ENCODE assay signal across 12 cellular contexts in the genomic region with DNA sequence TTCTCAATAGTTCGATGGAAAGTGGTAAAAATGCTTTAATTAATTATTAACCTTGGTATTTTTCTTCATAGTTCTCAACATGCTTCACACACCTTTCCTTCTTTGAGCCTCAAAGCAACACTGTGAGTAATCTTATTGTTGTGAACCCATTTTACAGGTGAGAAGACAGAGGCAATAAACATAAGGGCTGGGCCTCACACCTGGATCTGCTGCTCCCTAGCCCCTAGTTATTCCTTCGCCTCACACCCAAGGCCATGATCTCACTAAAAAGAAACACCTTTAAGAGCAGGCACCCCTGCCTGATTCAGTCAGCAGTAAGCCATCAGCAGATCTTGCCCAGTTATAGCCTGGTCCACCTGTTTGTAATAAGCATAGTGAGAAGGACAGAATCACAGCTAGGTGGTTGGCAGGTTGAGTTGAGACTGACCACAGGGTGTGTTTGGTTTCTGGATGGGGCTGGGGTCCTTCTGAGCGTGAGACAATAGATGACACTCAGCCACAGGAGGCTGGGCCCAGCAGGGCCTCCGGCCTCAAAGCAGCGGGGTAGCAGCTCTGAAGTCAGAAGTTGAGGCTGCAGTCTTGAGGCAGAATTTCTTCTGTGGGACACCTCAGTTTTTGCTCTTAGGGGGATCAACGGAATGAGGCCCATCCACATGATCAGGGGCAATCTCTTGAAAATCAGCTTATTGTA.
DNase-seq lines count a peak whose midpoint lies in the region; ATAC-seq and TF ChIP-seq lines count a peak whose summit lies in the region.
"Had no signal": no experiment of that assay in that cellular context is flagged by ENCODE, and none has a peak within 500 bp of the region (broad histone marks: within the 10 kb centered on the region; RNA-seq: fewer than 3 reads in every experiment).

No MANE protein-coding gene starts in this region.

- intact Hi-C loops in activated CD8-positive, alpha-beta T cell treated with anti-CD3 and anti-CD28 coated beads for 36 hours (cut with micrococcal nuclease) = no loop called here
- intact Hi-C loops in thyroid gland (cut with DNase I) = no loop called here
- intact Hi-C loops in activated T-helper 2 cell treated with anti-CD3 and anti-CD28 coated beads, Interferon-gamma antibody, Interleukin-2, Interleukin-4, amounts not matched to agents 10 μg/mL and 5 μg/mL and 100 μg/mL, durations not matched to agents 14 hours and 24 hours and 36 hours (cut with micrococcal nuclease) = no loop called here

- H3K79me1 ChIP-seq in mesendoderm (ENCODE audit: low read length) = no peaks in the 10 kb centered on the region

- POLR2A ChIA-PET in activated CD8-positive, alpha-beta T cell treated with anti-CD3 and anti-CD28 coated beads for 36 hours (lab: Charles Lee) = no interaction called here

- H3K9ac ChIP-seq in mesendoderm (ENCODE audit: low read length) = no peak overlapping the region
- H3K9ac ChIP-seq: SK-N-SH had no signal

- H3K36me3 ChIP-seq in mesendoderm (ENCODE audit: control insufficient read depth, insufficient read depth, low read length) = no peaks in the 10 kb centered on the region
- H3K36me3 ChIP-seq in thyroid gland = no peaks in the 10 kb centered on the region
- H3K36me3 ChIP-seq: suprapubic skin had no signal

- no peaks in the 10 kb centered on the region for H3K9me3 Mint-ChIP-seq in activated naive CD8-positive, alpha-beta T cell (ENCODE audit: low read depth)
- no peaks in the 10 kb centered on the region for H3K9me3 Mint-ChIP-seq in activated naive CD8-positive, alpha-beta T cell treated with anti-CD3 and anti-CD28 coated beads, Interleukin-2, amount 50 U/mL, for 24 hours
- H3K9me3 Mint-ChIP-seq in activated CD8-positive, alpha-beta T cell treated with anti-CD3 and anti-CD28 coated beads for 36 hours = no peaks in the 10 kb centered on the region
- H3K9me3 Mint-ChIP-seq in activated T-helper 2 cell treated with anti-CD3 and anti-CD28 coated beads, Interferon-gamma antibody, Interleukin-2, Interleukin-4, amounts not matched to agents 10 μg/mL and 5 μg/mL and 100 μg/mL, durations not matched to agents 14 hours and 24 hours and 36 hours = no peaks in the 10 kb centered on the region

- H2BK5ac ChIP-seq in mesendoderm (ENCODE audit: low read length) = no peak overlapping the region

- no peaks in the 10 kb centered on the region for H3K36me3 Mint-ChIP-seq in activated naive CD8-positive, alpha-beta T cell
- H3K36me3 Mint-ChIP-seq in activated naive CD8-positive, alpha-beta T cell treated with anti-CD3 and anti-CD28 coated beads, Interleukin-2, amount 50 U/mL, for 24 hours (ENCODE audit: low read depth) = no peaks in the 10 kb centered on the region
- H3K36me3 Mint-ChIP-seq in activated CD8-positive, alpha-beta T cell treated with anti-CD3 and anti-CD28 coated beads for 36 hours (ENCODE audit: low read depth) = no peaks in the 10 kb centered on the region
- no peaks in the 10 kb centered on the region for H3K36me3 Mint-ChIP-seq in activated T-helper 2 cell treated with anti-CD3 and anti-CD28 coated beads, Interferon-gamma antibody, Interleukin-2, Interleukin-4, amounts not matched to agents 10 μg/mL and 5 μg/mL and 100 μg/mL, durations not matched to agents 14 hours and 24 hours and 36 hours (ENCODE audit: low read depth)

- ATAC-seq in activated naive CD8-positive, alpha-beta T cell treated with anti-CD3 and anti-CD28 coated beads, Interleukin-2, amount 50 U/mL, for 24 hours = no peak
- ATAC-seq in activated CD8-positive, alpha-beta T cell treated with anti-CD3 and anti-CD28 coated beads for 36 hours = no peak

- no CpG with 5 or more reads among the region's 6 CpGs for WGBS in mesendoderm (ENCODE audit: extremely low coverage, insufficient coverage, low lambda C conversion rate)
- WGBS in thyroid gland, 2 donors = 85 to 93% methylated on average over 3 to 6 of the region's 6 CpGs

- no peak overlapping the region for H3K23ac ChIP-seq in mesendoderm (ENCODE audit: low read length)

- H2AK5ac ChIP-seq in mesendoderm (ENCODE audit: low read length) = no peak overlapping the region

- H3K27me3 Mint-ChIP-seq in activated naive CD8-positive, alpha-beta T cell = no peaks in the 10 kb centered on the region
- H3K27me3 Mint-ChIP-seq in activated naive CD8-positive, alpha-beta T cell treated with anti-CD3 and anti-CD28 coated beads, Interleukin-2, amount 50 U/mL, for 24 hours = no peaks in the 10 kb centered on the region
- no peaks in the 10 kb centered on the region for H3K27me3 Mint-ChIP-seq in activated CD8-positive, alpha-beta T cell treated with anti-CD3 and anti-CD28 coated beads for 36 hours
- H3K27me3 Mint-ChIP-seq in activated T-helper 2 cell treated with anti-CD3 and anti-CD28 coated beads, Interferon-gamma antibody, Interleukin-2, Interleukin-4, amounts not matched to agents 10 μg/mL and 5 μg/mL and 100 μg/mL, durations not matched to agents 14 hours and 24 hours and 36 hours (ENCODE audit: low read depth) = peaks cover 2% of the 10 kb centered on the region

- peak overlapping the region; percentile 8 for H3K56ac ChIP-seq in mesendoderm (ENCODE audit: low read length)

- TF ChIP-seq CTCF in activated CD8-positive, alpha-beta T cell treated with anti-CD3 and anti-CD28 coated beads for 36 hours (IDR thresholded peaks at IDR 0.05) = no peak
- no peak for TF ChIP-seq CTCF in thyroid gland (IDR thresholded peaks at IDR 0.05)

- H3K4me1 Mint-ChIP-seq in activated naive CD8-positive, alpha-beta T cell (ENCODE audit: low read depth) = peaks cover 44% of the 10 kb centered on the region
- H3K4me1 Mint-ChIP-seq in activated naive CD8-positive, alpha-beta T cell treated with anti-CD3 and anti-CD28 coated beads, Interleukin-2, amount 50 U/mL, for 24 hours = peaks cover 38% of the 10 kb centered on the region
- peaks cover 38% of the 10 kb centered on the region for H3K4me1 Mint-ChIP-seq in activated CD8-positive, alpha-beta T cell treated with anti-CD3 and anti-CD28 coated beads for 36 hours (ENCODE audit: low read depth)
- peaks cover 5% of the 10 kb centered on the region for H3K4me1 Mint-ChIP-seq in activated T-helper 2 cell treated with anti-CD3 and anti-CD28 coated beads, Interferon-gamma antibody, Interleukin-2, Interleukin-4, amounts not matched to agents 10 μg/mL and 5 μg/mL and 100 μg/mL, durations not matched to agents 14 hours and 24 hours and 36 hours (ENCODE audit: low read depth)

- H2BK120ac ChIP-seq in mesendoderm (ENCODE audit: low read depth, low read length) = no peak overlapping the region

- H4K8ac ChIP-seq in mesendoderm (ENCODE audit: low read depth, low read length) = no peak overlapping the region

- no peak overlapping the region for H3K4me2 ChIP-seq in mesendoderm (ENCODE audit: low read length)
- H3K4me2 ChIP-seq: SK-N-SH had no signal

- H3K4ac ChIP-seq in mesendoderm (ENCODE audit: low read depth, low read length) = no peak overlapping the region

- TF ChIP-seq POLR2A in thyroid gland (IDR thresholded peaks at IDR 0.05) = no peak

- no peak overlapping the region for H3K18ac ChIP-seq in mesendoderm (ENCODE audit: low read length)

- CTCF ChIA-PET in activated CD8-positive, alpha-beta T cell treated with anti-CD3 and anti-CD28 coated beads for 36 hours (lab: Charles Lee) = interaction anchor here (1.3 to 1.8 kb wide), 2 partner anchors 203 to 204 kb away, joined by 3 to 4 read pairs; no protein-coding TSS in a partner anchor

- H3K4me1 ChIP-seq in mesendoderm (ENCODE audit: control insufficient read depth, low read depth, low read length) (no peaks in the 10 kb centered on the region), thyroid gland (peaks cover 13 to 33% of the 10 kb centered on the region in 2 donors)

- no peak overlapping the region for H3K4me3 Mint-ChIP-seq in activated naive CD8-positive, alpha-beta T cell
- H3K4me3 Mint-ChIP-seq in activated naive CD8-positive, alpha-beta T cell treated with anti-CD3 and anti-CD28 coated beads, Interleukin-2, amount 50 U/mL, for 24 hours = no peak overlapping the region
- no peak overlapping the region for H3K4me3 Mint-ChIP-seq in activated CD8-positive, alpha-beta T cell treated with anti-CD3 and anti-CD28 coated beads for 36 hours
- H3K4me3 Mint-ChIP-seq in activated T-helper 2 cell treated with anti-CD3 and anti-CD28 coated beads, Interferon-gamma antibody, Interleukin-2, Interleukin-4, amounts not matched to agents 10 μg/mL and 5 μg/mL and 100 μg/mL, durations not matched to agents 14 hours and 24 hours and 36 hours (ENCODE audit: low read depth) = no peak overlapping the region

- H3K4me3 ChIP-seq in mesendoderm (ENCODE audit: low read length) (no peak overlapping the region), thyroid gland (replicated peaks in 1 of 3) (no peak overlapping the region)
- H3K4me3 ChIP-seq: suprapubic skin had no signal

- H3K27ac ChIP-seq in mesendoderm (ENCODE audit: low read depth, low read length) (no peak overlapping the region), thyroid gland (peak overlapping the region; percentile 34 to 60 (median 53))

- no peak overlapping the region for H4K5ac ChIP-seq in mesendoderm (ENCODE audit: low read length)

- no peaks in the 10 kb centered on the region for H3K79me2 ChIP-seq in mesendoderm (ENCODE audit: control insufficient read depth, insufficient read depth, low read length)

- H3K27ac Mint-ChIP-seq in activated naive CD8-positive, alpha-beta T cell = peak overlapping the region; percentile 75
- H3K27ac Mint-ChIP-seq in activated naive CD8-positive, alpha-beta T cell treated with anti-CD3 and anti-CD28 coated beads, Interleukin-2, amount 50 U/mL, for 24 hours = no peak overlapping the region
- H3K27ac Mint-ChIP-seq in activated CD8-positive, alpha-beta T cell treated with anti-CD3 and anti-CD28 coated beads for 36 hours = peak overlapping the region; percentile 73
- no peak overlapping the region for H3K27ac Mint-ChIP-seq in activated T-helper 2 cell treated with anti-CD3 and anti-CD28 coated beads, Interferon-gamma antibody, Interleukin-2, Interleukin-4, amounts not matched to agents 10 μg/mL and 5 μg/mL and 100 μg/mL, durations not matched to agents 14 hours and 24 hours and 36 hours

- H2BK15ac ChIP-seq in mesendoderm (replicated peaks; ENCODE audit: low read depth) = no peak overlapping the region

- no peaks in the 10 kb centered on the region for H3K9me3 ChIP-seq in thyroid gland
- H3K9me3 ChIP-seq: SK-N-SH, suprapubic skin had no signal

- H3K27me3 ChIP-seq in mesendoderm (ENCODE audit: insufficient read depth, low read length, poor library complexity) = no peaks in the 10 kb centered on the region
- no peaks in the 10 kb centered on the region for H3K27me3 ChIP-seq in thyroid gland
- H3K27me3 ChIP-seq: suprapubic skin had no signal

- DNase-seq in activated naive CD8-positive, alpha-beta T cell treated with anti-CD3 and anti-CD28 coated beads, Interleukin-2, amount 50 U/mL, for 24 hours = no peak
- no peak for DNase-seq in activated CD8-positive, alpha-beta T cell treated with anti-CD3 and anti-CD28 coated beads for 36 hours
- DNase-seq in mesendoderm (no peak), thyroid gland (no peak), NCI-H2227 (lab: John Stamatoyannopoulos, UW; ENCODE audit: unreplicated experiment) (no peak), foreskin melanocyte (no peak)
- no peak for DNase-seq in activated T-helper 2 cell treated with anti-CD3 and anti-CD28 coated beads, Interferon-gamma antibody, Interleukin-2, Interleukin-4, amounts not matched to agents 10 μg/mL and 5 μg/mL and 100 μg/mL, durations not matched to agents 14 hours and 24 hours and 36 hours (ENCODE audit: low spot score)
- DNase-seq: Karpas-422, occipital lobe, SK-N-SH had no signal

Comparison
In these comparisons a context has a peak if more than half of its experiments do, and no peak if none do; other contexts are left out.
1. H3K27ac Mint-ChIP-seq: peak in activated naive CD8-positive, alpha-beta T cell (single experiment) and activated CD8-positive, alpha-beta T cell treated with anti-CD3 and anti-CD28 coated beads for 36 hours (single experiment); none in activated naive CD8-positive, alpha-beta T cell treated with anti-CD3 and anti-CD28 coated beads, Interleukin-2, amount 50 U/mL, for 24 hours (single experiment) and activated T-helper 2 cell treated with anti-CD3 and anti-CD28 coated beads, Interferon-gamma antibody, Interleukin-2, Interleukin-4, amounts not matched to agents 10 μg/mL and 5 μg/mL and 100 μg/mL, durations not matched to agents 14 hours and 24 hours and 36 hours (single experiment).